8 cellular contexts compared by ENCODE assay signal in genomic region chr19:18700501-18701249, GRCh38. TPM values are rescaled to one million over a fixed set of nuclear protein-coding genes. Genes with fewer than 3 reads are reported as not detected.
DNase-seq lines count a peak whose midpoint lies in the region; ATAC-seq and TF ChIP-seq lines count a peak whose summit lies in the region.

No MANE protein-coding gene starts in this region.

- no peak for TF ChIP-seq CTCF in ovary (IDR thresholded peaks at IDR 0.05)

- H2AFZ ChIP-seq in ACC112 (ENCODE audit: low read length, unreplicated experiment): peak overlapping the region; percentile 43

- H3K27me3 ChIP-seq in ACC112 (ENCODE audit: insufficient read depth, low read length) (no peaks in the 10 kb centered on the region), ovary (no peaks in the 10 kb centered on the region), thymus (ENCODE audit: control insufficient read depth, insufficient read depth) (no peaks in the 10 kb centered on the region)

- no peaks in the 10 kb centered on the region for H3K79me2 ChIP-seq in ACC112 (ENCODE audit: control insufficient read depth, insufficient read depth, low read length, unreplicated experiment)

- ATAC-seq in GM18873 (IDR thresholded peaks at IDR 0.05; ENCODE audit: low FRiP score, unreplicated experiment): peak; percentile 52
- ATAC-seq in HG03460 (IDR thresholded peaks at IDR 0.05; ENCODE audit: unreplicated experiment): peak; percentile 69

- TF ChIP-seq POLR2A in ovary (IDR thresholded peaks at IDR 0.05): no peak

- H3K27ac ChIP-seq in ACC112 (ENCODE audit: low read depth, low read length) (no peak overlapping the region), ovary (peak overlapping the region in 1 of 2 donors; percentile 62), thymus (ENCODE audit: low read depth) (peak overlapping the region; percentile 85)

- H3K9me3 ChIP-seq in ovary (no peaks in the 10 kb centered on the region), thymus (ENCODE audit: control insufficient read depth) (no peaks in the 10 kb centered on the region)

- peak overlapping the region; percentile 74 for H3K4me3 ChIP-seq in ACC112 (ENCODE audit: low read depth, low read length)
- H3K4me3 ChIP-seq in ovary: peak overlapping the region; percentile 35
- peak overlapping the region; percentile 49 for H3K4me3 ChIP-seq in thymus (ENCODE audit: low read length)

- 1 to 2% (median 1%) methylated on average over 30 to 35 of the region's 35 CpGs for WGBS in ovary, 3 donors
- WGBS in thymus: 1% methylated on average over 35 of the region's 35 CpGs

- no peaks in the 10 kb centered on the region for H3K36me3 ChIP-seq in ACC112 (ENCODE audit: insufficient read depth, low read length)
- no peaks in the 10 kb centered on the region for H3K36me3 ChIP-seq in ovary
- H3K36me3 ChIP-seq in thymus (ENCODE audit: control insufficient read depth, insufficient read depth): no peaks in the 10 kb centered on the region

- DNase-seq in RPMI8226: peak; percentile 90
- peak; percentile 12 to 65 (median 50) for DNase-seq in activated naive CD4-positive, alpha-beta T cell (lab: John Stamatoyannopoulos, UW)
- DNase-seq in glomerular visceral epithelial cell (ENCODE audit: extremely low spot score): peak; percentile 64
- peak; percentile 69 to 86 (median 78) for DNase-seq in ovary

- no peak for TF ChIP-seq EP300 in ovary (IDR thresholded peaks at IDR 0.05)

- intact Hi-C loops in ovary (cut with DNase I): no loop called here

- H3K4me1 ChIP-seq in ACC112 (ENCODE audit: control insufficient read depth, insufficient read depth, low read length, unreplicated experiment): peaks cover 4% of the 10 kb centered on the region
- peaks cover 7% of the 10 kb centered on the region for H3K4me1 ChIP-seq in ovary (ENCODE audit: insufficient read depth)
- peaks cover 20% of the 10 kb centered on the region for H3K4me1 ChIP-seq in thymus (ENCODE audit: control insufficient read depth, insufficient read depth, low read length)

RNA-seq across cellular contexts. Expression of gene CRTC1, which starts 17.2 kb away (rescaled TPM):
- 10 to 100 TPM in 5 of 7 donors, 1 to 10 TPM in 2; 2.4 to 19.5 (median 14.6) TPM for total RNA-seq in ovary
- polyA plus RNA-seq in ovary: 1 to 10 TPM; 2.3 to 8.4 TPM
- 9.7 TPM for polyA plus RNA-seq in thymus
